ENCODE assay signal across 33 cellular contexts in genomic region chr22:45357492-45357891, GRCh38. TPM values are rescaled to one million over a fixed set of nuclear protein-coding genes. Genes with fewer than 3 reads are reported as not detected.
"Had no signal": no experiment of that assay in that cellular context is flagged by ENCODE, and none has a peak within 500 bp of the region (broad histone marks: within the 10 kb centered on the region; RNA-seq: fewer than 3 reads in every experiment).

No MANE protein-coding gene starts in this region.

- FAIRE-seq: islet of Langerhans, kidney, pancreas, small intestine, urothelium cell line had no signal

- H3K4me1 ChIP-seq: left lung, lower lobe of right lung, pancreas, prostate gland, sigmoid colon, spleen, suprapubic skin, tibial artery, upper lobe of right lung had no signal

- H3K4me3 ChIP-seq: left lung, lower lobe of right lung, pancreas, prostate gland, sigmoid colon, spleen, suprapubic skin, thoracic aorta, tibial artery, upper lobe of right lung had no signal

- H3K4me1 Mint-ChIP-seq: immature natural killer cell; nephron; neural crest cell; stimulated activated effector memory CD8-positive, alpha-beta T cell treated with anti-CD3 and anti-CD28 coated beads, Interleukin-12 subunit alpha, Interleukin-12 subunit beta, amount 100 ng/mL, for 72 hours had no signal

- H3K27me3 ChIP-seq: left lung, pancreas, sigmoid colon, spleen, suprapubic skin, tibial artery, upper lobe of right lung had no signal

- H3K27ac Mint-ChIP-seq: immature natural killer cell; nephron; stimulated activated effector memory CD8-positive, alpha-beta T cell treated with anti-CD3 and anti-CD28 coated beads, Interleukin-12 subunit alpha, Interleukin-12 subunit beta, amount 100 ng/mL, for 72 hours; stimulated activated naive CD8-positive, alpha-beta T cell treated with anti-CD3 and anti-CD28 coated beads, Interleukin-15, Interleukin-2, amounts not matched to agents 100 ng/mL and 50 ng/mL, for 24 hours had no signal

- H3K9me3 Mint-ChIP-seq: immature natural killer cell; naive thymus-derived CD8-positive, alpha-beta T cell; nephron; neural crest cell; stimulated activated effector memory CD8-positive, alpha-beta T cell treated with anti-CD3 and anti-CD28 coated beads, Interleukin-12 subunit alpha, Interleukin-12 subunit beta, amount 100 ng/mL, for 72 hours; stimulated activated naive CD8-positive, alpha-beta T cell treated with anti-CD3 and anti-CD28 coated beads, Interleukin-15, Interleukin-2, amounts not matched to agents 100 ng/mL and 50 ng/mL, for 24 hours had no signal

- H3K36me3 Mint-ChIP-seq: immature natural killer cell; naive thymus-derived CD8-positive, alpha-beta T cell; stimulated activated effector memory CD8-positive, alpha-beta T cell treated with anti-CD3 and anti-CD28 coated beads, Interleukin-12 subunit alpha, Interleukin-12 subunit beta, amount 100 ng/mL, for 72 hours had no signal

- H3K27ac ChIP-seq: left lung, lower lobe of right lung, pancreas, prostate gland, sigmoid colon, spleen, suprapubic skin, thoracic aorta, tibial artery, upper lobe of right lung had no signal

- ATAC-seq: left colon; left lung; lower lobe of right lung; naive thymus-derived CD8-positive, alpha-beta T cell; pancreas; stimulated activated effector memory CD8-positive, alpha-beta T cell treated with anti-CD3 and anti-CD28 coated beads, Interleukin-12 subunit alpha, Interleukin-12 subunit beta, amount 100 ng/mL, for 72 hours; upper lobe of right lung had no signal

- H3K4me3 Mint-ChIP-seq: immature natural killer cell; naive thymus-derived CD8-positive, alpha-beta T cell; nephron; neural crest cell; stimulated activated effector memory CD8-positive, alpha-beta T cell treated with anti-CD3 and anti-CD28 coated beads, Interleukin-12 subunit alpha, Interleukin-12 subunit beta, amount 100 ng/mL, for 72 hours; stimulated activated naive CD8-positive, alpha-beta T cell treated with anti-CD3 and anti-CD28 coated beads, Interleukin-15, Interleukin-2, amounts not matched to agents 100 ng/mL and 50 ng/mL, for 24 hours had no signal

- H3K9me3 ChIP-seq: left lung, lower lobe of right lung, pancreas, prostate gland, sigmoid colon, spleen, suprapubic skin, thoracic aorta, tibial artery, upper lobe of right lung had no signal

- H3K27me3 Mint-ChIP-seq: naive thymus-derived CD8-positive, alpha-beta T cell; stimulated activated naive CD8-positive, alpha-beta T cell treated with anti-CD3 and anti-CD28 coated beads, Interleukin-15, Interleukin-2, amounts not matched to agents 100 ng/mL and 50 ng/mL, for 24 hours had no signal

- DNase-seq: hypothalamus; immature natural killer cell; kidney; left colon; left lung; lower lobe of right lung; mammary epithelial cell; naive thymus-derived CD8-positive, alpha-beta T cell; nucleus accumbens; pancreas; posterior cingulate gyrus; retina; right cardiac atrium; sigmoid colon; small intestine; spleen; stimulated activated CD4-positive, alpha-beta T cell treated with anti-CD3 and anti-CD28 coated beads, Interleukin-4, amount 100 ng/mL, for 24 hours; stimulated activated naive CD4-positive, alpha-beta T cell; trophoblast cell; upper lobe of right lung had no signal

- H3K36me3 ChIP-seq: left lung, lower lobe of right lung, pancreas, prostate gland, sigmoid colon, spleen, suprapubic skin, thoracic aorta, tibial artery, upper lobe of right lung had no signal

RNA-seq across cellular contexts. Expression of gene SMC1B, which starts 55.9 kb away (rescaled TPM):
- total RNA-seq: kidney, left colon, lower lobe of right lung, mucosa of gallbladder, neural crest cell, osteoblast, right cardiac atrium, sigmoid colon, thoracic aorta, upper lobe of right lung had no signal
- polyA plus RNA-seq: mammary epithelial cell; naive thymus-derived CD8-positive, alpha-beta T cell; pancreas; right cardiac atrium had no signal

RNA-seq across cellular contexts. Expression of gene RIBC2, which starts 56.0 kb away (rescaled TPM):
- total RNA-seq: naive thymus-derived CD8-positive, alpha-beta T cell; osteoblast; sigmoid colon; subcutaneous adipose tissue; upper lobe of right lung had no signal
- polyA plus RNA-seq: naive thymus-derived CD8-positive, alpha-beta T cell had no signal
